Comparison of ENCODE assay signal across 9 cellular contexts in the genomic region with DNA sequence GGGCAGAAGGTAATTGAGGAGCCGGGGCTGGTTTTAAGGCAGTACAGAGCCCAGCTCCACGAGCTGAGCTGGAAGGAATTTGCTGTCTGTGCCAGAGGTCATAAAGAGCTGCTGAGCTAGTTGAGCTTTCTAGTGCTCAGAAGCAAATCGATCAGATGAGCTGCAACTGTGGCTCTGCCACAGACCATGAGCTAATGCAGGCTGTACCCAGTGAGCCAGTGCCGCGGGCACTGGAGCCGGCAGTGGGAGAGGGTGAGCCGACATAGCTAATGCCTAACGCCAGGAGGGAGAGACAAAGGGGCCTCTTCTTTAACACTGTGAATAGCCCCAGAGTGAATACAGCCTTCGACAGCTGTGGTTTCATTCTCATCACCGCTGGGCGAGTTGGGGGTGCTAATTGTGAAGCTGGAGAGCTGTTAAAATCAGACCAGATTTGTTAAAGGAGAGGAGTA.
DNase-seq lines count a peak whose midpoint lies in the region; ATAC-seq, FAIRE-seq and TF ChIP-seq lines count a peak whose summit lies in the region.
"Had no signal": no experiment of that assay in that cellular context is flagged by ENCODE, and none has a peak within 500 bp of the region (broad histone marks: within the 10 kb centered on the region; RNA-seq: fewer than 3 reads in every experiment).

No MANE protein-coding gene starts in this region.

- H3K27me3 Mint-ChIP-seq in astrocyte (ENCODE audit: low read depth, unreplicated experiment), result no peaks in the 10 kb centered on the region
- no peaks in the 10 kb centered on the region for H3K27me3 Mint-ChIP-seq in stimulated activated memory B cell treated with anti-CD40 and anti-IgM and Interleukin-4, amounts not matched to agents 10 μg/mL and 1 μg/mL and 100 μg/mL, for 72 hours

- peak overlapping the region; percentile 89 for H3K27ac Mint-ChIP-seq in astrocyte (ENCODE audit: unreplicated experiment)
- peak overlapping the region; percentile 69 for H3K27ac Mint-ChIP-seq in stimulated activated memory B cell treated with anti-CD40 and anti-IgM and Interleukin-4, amounts not matched to agents 10 μg/mL and 1 μg/mL and 100 μg/mL, for 72 hours

- ATAC-seq in stimulated activated memory B cell treated with anti-CD40 and anti-IgM and Interleukin-4, amounts not matched to agents 10 μg/mL and 1 μg/mL and 100 μg/mL, for 72 hours, result no peak
- ATAC-seq in GM19467 (IDR thresholded peaks at IDR 0.05; ENCODE audit: unreplicated experiment), result no peak

- H3K36me3 ChIP-seq in astrocyte (ENCODE audit: insufficient read depth, low read length), result no peaks in the 10 kb centered on the region

- TF ChIP-seq CTCF in astrocyte (IDR thresholded peaks at IDR 0.05; ENCODE audit: insufficient read depth, low read depth, low read length), result no peak

- H3K27ac ChIP-seq in astrocyte (ENCODE audit: low read depth, low read length), result peak overlapping the region; percentile 8

- FAIRE-seq in astrocyte (lab: Jason Lieb, UNC) (peak; percentile 56), GM19239 (lab: Jason Lieb, UNC) (no peak)

- no peaks in the 10 kb centered on the region for H3K9me3 ChIP-seq in astrocyte (ENCODE audit: insufficient read depth, low read depth, low read length)

- peak overlapping the region; percentile 84 for H3K4me2 ChIP-seq in astrocyte (ENCODE audit: low read length)

- H3K36me3 Mint-ChIP-seq in astrocyte (ENCODE audit: low read depth, unreplicated experiment), result no peaks in the 10 kb centered on the region
- no peaks in the 10 kb centered on the region for H3K36me3 Mint-ChIP-seq in stimulated activated memory B cell treated with anti-CD40 and anti-IgM and Interleukin-4, amounts not matched to agents 10 μg/mL and 1 μg/mL and 100 μg/mL, for 72 hours

- peak overlapping the region; percentile 55 for H3K9ac ChIP-seq in astrocyte (ENCODE audit: low read length)

- H3K4me3 ChIP-seq in astrocyte (ENCODE audit: insufficient read depth, low read depth, low read length), result peak overlapping the region; percentile 40

- no peaks in the 10 kb centered on the region for H4K20me1 ChIP-seq in astrocyte (ENCODE audit: insufficient read depth, low read length)

- peaks cover 36% of the 10 kb centered on the region for H3K4me1 Mint-ChIP-seq in astrocyte (ENCODE audit: low read depth, unreplicated experiment)
- H3K4me1 Mint-ChIP-seq in stimulated activated memory B cell treated with anti-CD40 and anti-IgM and Interleukin-4, amounts not matched to agents 10 μg/mL and 1 μg/mL and 100 μg/mL, for 72 hours, result peaks cover 23% of the 10 kb centered on the region

- no peaks in the 10 kb centered on the region for H3K79me2 ChIP-seq in astrocyte (ENCODE audit: insufficient read depth, low read length)

- H3K27me3 ChIP-seq in astrocyte (ENCODE audit: insufficient read depth, low read length), result no peaks in the 10 kb centered on the region

- H3K4me1 ChIP-seq in astrocyte (ENCODE audit: insufficient read depth, low read length), result peaks cover 11% of the 10 kb centered on the region

- DNase-seq in HuH-7 (ENCODE audit: low spot score) (peak; percentile 12), astrocyte (ENCODE audit: low read depth) (peak; percentile 49), iPS-NIHi11 (ENCODE audit: low spot score) (peak; percentile 27), GM19239 (ENCODE audit: insufficient read length, low spot score) (no peak), NCI-H2081 treated with DMSO at 0.1 percent for 48 hours (lab: John Stamatoyannopoulos, UW) (no peak), NCI-H526 treated with DMSO at 0.1 percent for 48 hours (lab: John Stamatoyannopoulos, UW) (no peak)
- DNase-seq: effector memory CD4-positive, alpha-beta T cell had no signal

- peak overlapping the region; percentile 72 for H3K4me3 Mint-ChIP-seq in astrocyte (ENCODE audit: unreplicated experiment)
- H3K4me3 Mint-ChIP-seq in stimulated activated memory B cell treated with anti-CD40 and anti-IgM and Interleukin-4, amounts not matched to agents 10 μg/mL and 1 μg/mL and 100 μg/mL, for 72 hours, result no peak overlapping the region

- peak overlapping the region; percentile 84 for H2AFZ ChIP-seq in astrocyte (ENCODE audit: low read depth, low read length)

- H3K9me3 Mint-ChIP-seq in astrocyte (ENCODE audit: unreplicated experiment), result no peaks in the 10 kb centered on the region
- H3K9me3 Mint-ChIP-seq in stimulated activated memory B cell treated with anti-CD40 and anti-IgM and Interleukin-4, amounts not matched to agents 10 μg/mL and 1 μg/mL and 100 μg/mL, for 72 hours, result no peaks in the 10 kb centered on the region

Comparison
In these comparisons a context has a peak if more than half of its experiments do, and no peak if none do; other contexts are left out.
1. DNase-seq: peak in HuH-7 (single experiment), astrocyte (single experiment) and iPS-NIHi11 (single experiment); none in GM19239 (single experiment), NCI-H2081 treated with DMSO at 0.1 percent for 48 hours (single experiment) and NCI-H526 treated with DMSO at 0.1 percent for 48 hours (single experiment).